ENCODE assay signal across 37 cellular contexts in genomic region chr2:63346441-63346840, GRCh38.
"Had no signal": no experiment of that assay in that cellular context is flagged by ENCODE, and none has a peak within 500 bp of the region (broad histone marks: within the 10 kb centered on the region; RNA-seq: fewer than 3 reads in every experiment).

No MANE protein-coding gene starts in this region.

- H3K4me1 Mint-ChIP-seq: activated CD4-positive, alpha-beta memory T cell treated with anti-CD3 and anti-CD28 coated beads, Interleukin-2, amount 10 ng/mL, durations not matched to agents 7 days and 5 days; activated CD4-positive, alpha-beta T cell treated with anti-CD3 and anti-CD28 coated beads for 36 hours; activated CD4-positive, alpha-beta T cell treated with anti-CD3 and anti-CD28 coated beads, Interleukin-2, amount 10 ng/mL, durations not matched to agents 7 days and 5 days; activated CD8-positive, alpha-beta memory T cell treated with anti-CD3 and anti-CD28 coated beads, Interleukin-2, amount 10 ng/mL, durations not matched to agents 7 days and 5 days; activated naive CD4-positive, alpha-beta T cell treated with anti-CD3 and anti-CD28 coated beads, Interleukin-2, amount 10 ng/mL, durations not matched to agents 7 days and 5 days; activated naive CD4-positive, alpha-beta T cell treated with anti-CD3 and anti-CD28 coated beads, Interleukin-2, amount 50 U/mL, for 24 hours; activated naive CD8-positive, alpha-beta T cell treated with anti-CD3 and anti-CD28 coated beads, Interleukin-2, amount 10 ng/mL, durations not matched to agents 7 days and 5 days; activated naive CD8-positive, alpha-beta T cell treated with anti-CD3 and anti-CD28 coated beads, Interleukin-2, amount 50 U/mL, for 24 hours; brain; central memory CD8-positive, alpha-beta T cell; T-cell had no signal

- H3K4me3 Mint-ChIP-seq: activated CD4-positive, alpha-beta memory T cell treated with anti-CD3 and anti-CD28 coated beads, Interleukin-2, amount 10 ng/mL, durations not matched to agents 7 days and 5 days; activated CD4-positive, alpha-beta T cell treated with anti-CD3 and anti-CD28 coated beads for 36 hours; activated CD4-positive, alpha-beta T cell treated with anti-CD3 and anti-CD28 coated beads, Interleukin-2, amount 10 ng/mL, durations not matched to agents 7 days and 5 days; activated CD8-positive, alpha-beta memory T cell treated with anti-CD3 and anti-CD28 coated beads, Interleukin-2, amount 10 ng/mL, durations not matched to agents 7 days and 5 days; activated CD8-positive, alpha-beta T cell treated with anti-CD3 and anti-CD28 coated beads, Interleukin-2, amount 10 ng/mL, durations not matched to agents 7 days and 5 days; activated naive CD4-positive, alpha-beta T cell treated with anti-CD3 and anti-CD28 coated beads, Interleukin-2, amount 10 ng/mL, durations not matched to agents 7 days and 5 days; activated naive CD4-positive, alpha-beta T cell treated with anti-CD3 and anti-CD28 coated beads, Interleukin-2, amount 50 U/mL, for 24 hours; activated naive CD8-positive, alpha-beta T cell; activated naive CD8-positive, alpha-beta T cell treated with anti-CD3 and anti-CD28 coated beads, Interleukin-2, amount 10 ng/mL, durations not matched to agents 7 days and 5 days; activated naive CD8-positive, alpha-beta T cell treated with anti-CD3 and anti-CD28 coated beads, Interleukin-2, amount 50 U/mL, for 24 hours; activated T-cell treated with anti-CD3 and anti-CD28 coated beads, Interleukin-2, amount 50 U/mL, for 24 hours; brain; central memory CD8-positive, alpha-beta T cell; T-cell; T-helper 1 cell treated with Interleukin-12 subunit alpha and Interleukin-12 subunit beta and Interleukin-4 antibody, amounts not matched to agents 30 μg/mL and 1 μg/mL, for 36 hours; T-helper 2 cell treated with Interferon-gamma antibody and Interleukin-4, amounts not matched to agents 5 μg/mL and 100 μg/mL, for 36 hours had no signal

- H3K36me3 ChIP-seq: ascending aorta, cardiac muscle cell had no signal

- H3K4me1 ChIP-seq: ascending aorta had no signal

- H3K27ac Mint-ChIP-seq: activated CD4-positive, alpha-beta memory T cell treated with anti-CD3 and anti-CD28 coated beads, Interleukin-2, amount 10 ng/mL, durations not matched to agents 7 days and 5 days; activated CD4-positive, alpha-beta T cell treated with anti-CD3 and anti-CD28 coated beads for 36 hours; activated CD4-positive, alpha-beta T cell treated with anti-CD3 and anti-CD28 coated beads, Interleukin-2, amount 10 ng/mL, durations not matched to agents 7 days and 5 days; activated CD8-positive, alpha-beta memory T cell treated with anti-CD3 and anti-CD28 coated beads, Interleukin-2, amount 10 ng/mL, durations not matched to agents 7 days and 5 days; activated CD8-positive, alpha-beta T cell treated with anti-CD3 and anti-CD28 coated beads, Interleukin-2, amount 10 ng/mL, durations not matched to agents 7 days and 5 days; activated naive CD4-positive, alpha-beta T cell treated with anti-CD3 and anti-CD28 coated beads, Interleukin-2, amount 10 ng/mL, durations not matched to agents 7 days and 5 days; activated naive CD4-positive, alpha-beta T cell treated with anti-CD3 and anti-CD28 coated beads, Interleukin-2, amount 50 U/mL, for 24 hours; activated naive CD8-positive, alpha-beta T cell; activated naive CD8-positive, alpha-beta T cell treated with anti-CD3 and anti-CD28 coated beads, Interleukin-2, amount 10 ng/mL, durations not matched to agents 7 days and 5 days; activated naive CD8-positive, alpha-beta T cell treated with anti-CD3 and anti-CD28 coated beads, Interleukin-2, amount 50 U/mL, for 24 hours; activated T-cell treated with anti-CD3 and anti-CD28 coated beads, Interleukin-2, amount 50 U/mL, for 24 hours; activated T-helper 2 cell treated with anti-CD3 and anti-CD28 coated beads, Interferon-gamma antibody, Interleukin-2, Interleukin-4, amounts not matched to agents 10 μg/mL and 5 μg/mL and 100 μg/mL, durations not matched to agents 14 hours and 24 hours and 36 hours; brain; T-cell; T-helper 1 cell treated with Interleukin-12 subunit alpha and Interleukin-12 subunit beta and Interleukin-4 antibody, amounts not matched to agents 30 μg/mL and 1 μg/mL, for 36 hours; T-helper 2 cell treated with Interferon-gamma antibody and Interleukin-4, amounts not matched to agents 5 μg/mL and 100 μg/mL, for 36 hours had no signal

- DNase-seq: activated CD4-positive, alpha-beta memory T cell treated with anti-CD3 and anti-CD28 coated beads, Interleukin-2, amount 10 ng/mL, durations not matched to agents 7 days and 5 days; activated CD4-positive, alpha-beta T cell treated with anti-CD3 and anti-CD28 coated beads for 1 hour; activated CD4-positive, alpha-beta T cell treated with anti-CD3 and anti-CD28 coated beads for 36 hours; activated CD4-positive, alpha-beta T cell treated with anti-CD3 and anti-CD28 coated beads for 48 hours; activated CD4-positive, alpha-beta T cell treated with anti-CD3 and anti-CD28 coated beads, Interleukin-2, amount 10 ng/mL, durations not matched to agents 7 days and 5 days; activated CD4-positive, alpha-beta T cell treated with anti-CD3 and anti-CD28 coated beads, Interleukin-2, amount 50 U/mL, for 48 hours; activated CD4-positive, CD25-positive, alpha-beta regulatory T cell; activated CD8-positive, alpha-beta memory T cell treated with anti-CD3 and anti-CD28 coated beads for 24 hours; activated CD8-positive, alpha-beta memory T cell treated with anti-CD3 and anti-CD28 coated beads, Interleukin-2, amount 10 ng/mL, durations not matched to agents 7 days and 5 days; activated CD8-positive, alpha-beta memory T cell treated with anti-CD3 and anti-CD28 coated beads, Interleukin-2, amount 50 U/mL, for 48 hours; activated CD8-positive, alpha-beta T cell treated with anti-CD3 and anti-CD28 coated beads, Interleukin-2, amount 10 ng/mL, durations not matched to agents 7 days and 5 days; activated effector memory CD4-positive, alpha-beta T cell treated with Interleukin-2 at 50 U/mL for 16 hours; activated gamma-delta T cell; activated naive CD4-positive, alpha-beta T cell treated with anti-CD3 and anti-CD28 coated beads, Interleukin-2, amount 10 ng/mL, durations not matched to agents 7 days and 5 days; activated naive CD4-positive, alpha-beta T cell treated with Interleukin-2 at 50 U/mL for 16 hours; activated naive CD8-positive, alpha-beta T cell treated with anti-CD3 and anti-CD28 coated beads, Interleukin-2, amount 10 ng/mL, durations not matched to agents 7 days and 5 days; activated naive CD8-positive, alpha-beta T cell treated with anti-CD3 and anti-CD28 coated beads, Interleukin-2, amount 50 U/mL, for 24 hours; activated T-cell treated with anti-CD3 and anti-CD28 coated beads, Interleukin-2, amount 50 U/mL, for 24 hours; activated T-cell treated with anti-CD3 and anti-CD28 coated beads, Interleukin-2, amount 50 U/mL, for 48 hours; amygdala; anterior cingulate cortex; caudate nucleus; cerebellar nuclear complex; T-cell; T-helper 2 cell; T-helper 9 cell had no signal

- H3K4me3 ChIP-seq: ascending aorta, cardiac muscle cell had no signal

- ATAC-seq: activated CD4-positive, alpha-beta T cell treated with anti-CD3 and anti-CD28 coated beads for 36 hours; activated CD4-positive, CD25-positive, alpha-beta regulatory T cell treated with anti-CD3 and anti-CD28 coated beads, Interleukin-2, amount 50 U/mL, for 24 hours; activated CD8-positive, alpha-beta memory T cell treated with anti-CD3 and anti-CD28 coated beads, Interleukin-2, amount 10 ng/mL, durations not matched to agents 7 days and 5 days; activated CD8-positive, alpha-beta T cell treated with anti-CD3 and anti-CD28 coated beads, Interleukin-2, amount 10 ng/mL, durations not matched to agents 7 days and 5 days; activated naive CD8-positive, alpha-beta T cell treated with anti-CD3 and anti-CD28 coated beads, Interleukin-2, amount 50 U/mL, for 24 hours; T-cell had no signal

- H3K36me3 Mint-ChIP-seq: activated naive CD4-positive, alpha-beta T cell treated with anti-CD3 and anti-CD28 coated beads, Interleukin-2, amount 10 ng/mL, durations not matched to agents 7 days and 5 days; activated naive CD8-positive, alpha-beta T cell treated with anti-CD3 and anti-CD28 coated beads, Interleukin-2, amount 10 ng/mL, durations not matched to agents 7 days and 5 days had no signal

- H3K27ac ChIP-seq: ascending aorta, cardiac muscle cell, VCaP had no signal

- H3K27me3 Mint-ChIP-seq: activated CD4-positive, alpha-beta memory T cell treated with anti-CD3 and anti-CD28 coated beads, Interleukin-2, amount 10 ng/mL, durations not matched to agents 7 days and 5 days; activated CD4-positive, alpha-beta T cell treated with anti-CD3 and anti-CD28 coated beads for 36 hours; activated CD4-positive, alpha-beta T cell treated with anti-CD3 and anti-CD28 coated beads, Interleukin-2, amount 10 ng/mL, durations not matched to agents 7 days and 5 days; activated CD8-positive, alpha-beta memory T cell treated with anti-CD3 and anti-CD28 coated beads, Interleukin-2, amount 10 ng/mL, durations not matched to agents 7 days and 5 days; activated naive CD4-positive, alpha-beta T cell treated with anti-CD3 and anti-CD28 coated beads, Interleukin-2, amount 10 ng/mL, durations not matched to agents 7 days and 5 days; activated naive CD4-positive, alpha-beta T cell treated with anti-CD3 and anti-CD28 coated beads, Interleukin-2, amount 50 U/mL, for 24 hours; activated naive CD8-positive, alpha-beta T cell; activated naive CD8-positive, alpha-beta T cell treated with anti-CD3 and anti-CD28 coated beads, Interleukin-2, amount 10 ng/mL, durations not matched to agents 7 days and 5 days; activated naive CD8-positive, alpha-beta T cell treated with anti-CD3 and anti-CD28 coated beads, Interleukin-2, amount 50 U/mL, for 24 hours; activated T-cell treated with anti-CD3 and anti-CD28 coated beads, Interleukin-2, amount 50 U/mL, for 24 hours; brain; central memory CD8-positive, alpha-beta T cell; T-cell had no signal

- H3K27me3 ChIP-seq: ascending aorta, cardiac muscle cell had no signal
